26 cellular contexts compared by ENCODE assay signal in the genomic region with DNA sequence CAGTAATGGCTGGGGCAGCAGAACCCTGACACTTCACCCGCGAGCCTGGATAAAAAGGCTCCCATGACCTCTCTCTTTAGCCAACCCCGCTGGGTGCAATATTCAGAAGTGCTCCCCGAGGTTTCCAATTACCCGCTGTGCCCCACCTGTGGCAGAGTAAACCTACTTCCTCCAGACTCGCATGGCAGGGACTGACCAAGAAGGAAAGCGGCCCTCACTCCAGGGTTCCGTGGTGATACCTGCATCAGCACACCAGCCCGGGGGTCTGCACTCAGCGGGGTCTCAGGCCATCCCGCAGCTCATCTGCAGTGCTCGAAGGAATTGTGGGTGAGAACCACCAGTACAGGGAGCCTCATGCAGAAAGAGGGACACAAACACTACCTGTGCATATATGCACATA.
DNase-seq lines count a peak whose midpoint lies in the region; ATAC-seq, FAIRE-seq and TF ChIP-seq lines count a peak whose summit lies in the region.
"Had no signal": no experiment of that assay in that cellular context is flagged by ENCODE, and none has a peak within 500 bp of the region (broad histone marks: within the 10 kb centered on the region; RNA-seq: fewer than 3 reads in every experiment).

No MANE protein-coding gene starts in this region.

- H3K4me1 ChIP-seq in H1 (replicated peaks in 1 of 4; ENCODE audit: control insufficient read depth in 3 of 4, insufficient read depth in 4 of 4, low read length in 3 of 4) = no peaks in the 10 kb centered on the region
- H3K4me1 ChIP-seq: BLaER1 had no signal

- no peak for ATAC-seq in HG03520 (IDR thresholded peaks at IDR 0.05; ENCODE audit: unreplicated experiment)
- ATAC-seq: GM12878 had no signal

- peaks cover 3% of the 10 kb centered on the region for H3K27me3 Mint-ChIP-seq in activated CD4-positive, alpha-beta T cell treated with anti-CD3 and anti-CD28 coated beads, Interleukin-2, amount 10 ng/mL, durations not matched to agents 24 days and 14 days
- H3K27me3 Mint-ChIP-seq: CD4-positive, CD25-positive, alpha-beta regulatory T cell had no signal

- no peak overlapping the region for H3K27ac Mint-ChIP-seq in activated CD4-positive, alpha-beta T cell treated with anti-CD3 and anti-CD28 coated beads, Interleukin-2, amount 10 ng/mL, durations not matched to agents 24 days and 14 days
- H3K27ac Mint-ChIP-seq: CD14-positive monocyte; CD4-positive, alpha-beta memory T cell; CD4-positive, CD25-positive, alpha-beta regulatory T cell; CD8-positive, alpha-beta memory T cell had no signal

- H3K9me3 Mint-ChIP-seq in activated CD4-positive, alpha-beta T cell treated with anti-CD3 and anti-CD28 coated beads, Interleukin-2, amount 10 ng/mL, durations not matched to agents 24 days and 14 days = no peaks in the 10 kb centered on the region
- H3K9me3 Mint-ChIP-seq: CD4-positive, alpha-beta memory T cell; CD8-positive, alpha-beta memory T cell had no signal

- no peak overlapping the region for H3K4me3 Mint-ChIP-seq in activated CD4-positive, alpha-beta T cell treated with anti-CD3 and anti-CD28 coated beads, Interleukin-2, amount 10 ng/mL, durations not matched to agents 24 days and 14 days
- H3K4me3 Mint-ChIP-seq: CD14-positive monocyte; CD4-positive, alpha-beta memory T cell; CD4-positive, CD25-positive, alpha-beta regulatory T cell; CD8-positive, alpha-beta memory T cell had no signal

- POLR2A ChIA-PET in H1 (lab: Charles Lee; ENCODE audit: partially characterized antibody) = no interaction called here

- no peak overlapping the region for H3K56ac ChIP-seq in H1 (replicated peaks; ENCODE audit: insufficient read length, low read depth, low read length)

- no peak for FAIRE-seq in H1 (lab: Jason Lieb, UNC)
- FAIRE-seq: A204.1, GM12878, GM12892, GM18507 had no signal

- no peak overlapping the region for H2BK5ac ChIP-seq in H1 (ENCODE audit: low read depth, low read length)

- H3K36me3 ChIP-seq in H1 (ENCODE audit: control insufficient read depth in 2 of 4, insufficient read depth in 4 of 4, low read length in 3 of 4) = no peaks in the 10 kb centered on the region
- H3K36me3 ChIP-seq: BE2C, BLaER1 had no signal

- H3K27me3 ChIP-seq in H1 (replicated peaks in 1 of 4; ENCODE audit: control insufficient read depth in 3 of 4, extremely low read depth in 1 of 4, insufficient read depth in 3 of 4, low read length in 3 of 4) = no peaks in the 10 kb centered on the region
- H3K27me3 ChIP-seq: BE2C, BLaER1 had no signal

- TF ChIP-seq RAD21 in H1 (IDR thresholded peaks at IDR 0.05 in 1 of 2, conservative IDR thresholded peaks at IDR 0.05 in 1 of 2; ENCODE audit: low read depth in 2 of 2, low read length in 2 of 2) = no peak

- no peak overlapping the region for H3K18ac ChIP-seq in H1 (ENCODE audit: extremely low read depth, low read length)

- no peak overlapping the region for H2AFZ ChIP-seq in H1 (ENCODE audit: low read length)

- TF ChIP-seq POLR2A in H1 (IDR thresholded peaks at IDR 0.05; ENCODE audit: control extremely low read depth in 1 of 2, low read depth in 2 of 2, low read length in 2 of 2) = no peak

- H3K14ac ChIP-seq in H1 (ENCODE audit: insufficient read length) = no peak overlapping the region

- H3K4me3 ChIP-seq in H1 (ENCODE audit: extremely low read depth in 1 of 4, insufficient read depth in 2 of 4, low read depth in 3 of 4, low read length in 4 of 4) = no peak overlapping the region
- H3K4me3 ChIP-seq: BLaER1, GM12878 had no signal

- no peak overlapping the region for H3K4me2 ChIP-seq in H1 (ENCODE audit: insufficient read depth in 1 of 2, low read depth in 2 of 2, low read length in 2 of 2)
- H3K4me2 ChIP-seq: BLaER1 had no signal

- CTCF ChIA-PET in H1 (lab: Charles Lee; ENCODE audit: partially characterized antibody) = interaction anchor here (0.5 to 6.7 kb wide), 6 partner anchors 8 to 991 kb away, joined by 3 to 131 read pairs (median 8); no protein-coding TSS in a partner anchor

- no peak overlapping the region for H3K23ac ChIP-seq in H1 (ENCODE audit: insufficient read length)

- no peak overlapping the region for H2BK12ac ChIP-seq in H1 (ENCODE audit: low read depth, low read length)

- no peak overlapping the region for H2BK15ac ChIP-seq in H1 (ENCODE audit: low read length)

- intact Hi-C loops in activated CD4-positive, alpha-beta T cell treated with anti-CD3 and anti-CD28 coated beads, Interleukin-2, amount 10 ng/mL, durations not matched to agents 24 days and 14 days (cut with micrococcal nuclease) = no loop called here

- WGBS in H1 (ENCODE audit: extremely low coverage in 1 of 2, insufficient coverage in 1 of 2, insufficient read length in 1 of 2, insufficient replicate concordance in 2 of 2, low coverage in 1 of 2, low lambda C conversion rate in 2 of 2, missing lambda C conversion rate in 1 of 2), 2 experiments = 92% methylated on average over 12 of the region's 12 CpGs; no CpG with 5 or more reads in 1 of the 2 experiments

- H2BK120ac ChIP-seq in H1 (replicated peaks; ENCODE audit: low read depth, low read length) = no peak overlapping the region

- peak; percentile 37 for DNase-seq in activated CD4-positive, alpha-beta T cell treated with anti-CD3 and anti-CD28 coated beads, Interleukin-2, amount 10 ng/mL, durations not matched to agents 24 days and 14 days
- DNase-seq in activated CD4-positive, alpha-beta T cell treated with anti-CD3 and anti-CD28 coated beads for 1 hour = no peak
- DNase-seq in H1 (ENCODE audit: low read depth in 1 of 2, low spot score in 2 of 2) = no peak
- no peak for DNase-seq in cerebellum (ENCODE audit: low spot score)
- DNase-seq: 8988T; ACHN; C1 segment of cervical spinal cord; CD4-positive, alpha-beta memory T cell; CD4-positive, CD25-positive, alpha-beta regulatory T cell; CD8-positive, alpha-beta memory T cell; COR-L47; DMS 273 treated with DMSO at 0.1 percent for 48 hours; DMS153; DMS53; DMS79; DND-41; EL; GDM1 had no signal

- H3K27ac ChIP-seq in H1 (ENCODE audit: low read depth, low read length) = no peak overlapping the region
- H3K27ac ChIP-seq: BLaER1 had no signal

- H2BK20ac ChIP-seq in H1 (ENCODE audit: low read length) = no peak overlapping the region

- no peaks in the 10 kb centered on the region for H3K9me3 ChIP-seq in H1 (ENCODE audit: insufficient read depth in 2 of 2, low read depth in 1 of 2, low read length in 1 of 2)
- H3K9me3 ChIP-seq: BE2C, BLaER1 had no signal

- no peaks in the 10 kb centered on the region for H3K79me1 ChIP-seq in H1 (ENCODE audit: low read depth, low read length)

- no peak for TF ChIP-seq EP300 in H1 (IDR thresholded peaks at IDR 0.05; ENCODE audit: borderline replicate concordance in 1 of 2, low read depth in 2 of 2, low read length in 2 of 2)

- no peaks in the 10 kb centered on the region for H4K20me1 ChIP-seq in H1 (replicated peaks in 1 of 2; ENCODE audit: control insufficient read depth in 1 of 2, insufficient read depth in 2 of 2, low read length in 2 of 2)
- H4K20me1 ChIP-seq: BLaER1 had no signal

- no peak overlapping the region for H3K9ac ChIP-seq in H1 (replicated peaks in 1 of 4; ENCODE audit: extremely low read depth in 1 of 4, low read depth in 3 of 4, low read length in 3 of 4)
- H3K9ac ChIP-seq: BLaER1 had no signal

- peak overlapping the region; percentile 14; the same call in 1 of the 2 replicates for H4K8ac ChIP-seq in H1 (ENCODE audit: extremely low read depth, insufficient read depth, low read length)

- no peak for TF ChIP-seq CTCF in H1 (IDR thresholded peaks at IDR 0.05; ENCODE audit: control extremely low read depth in 1 of 3, insufficient read depth in 1 of 3, low read depth in 1 of 3, low read length in 3 of 3)

- H4K5ac ChIP-seq in H1 (ENCODE audit: insufficient read length, low read depth, low read length) = no peak overlapping the region

- H3K23me2 ChIP-seq in H1 (ENCODE audit: low read depth, low read length) = no peaks in the 10 kb centered on the region

- H3K36me3 Mint-ChIP-seq in activated CD4-positive, alpha-beta T cell treated with anti-CD3 and anti-CD28 coated beads, Interleukin-2, amount 10 ng/mL, durations not matched to agents 24 days and 14 days (ENCODE audit: low read depth) = no peaks in the 10 kb centered on the region
- H3K36me3 Mint-ChIP-seq: CD14-positive monocyte; CD4-positive, alpha-beta memory T cell; CD4-positive, CD25-positive, alpha-beta regulatory T cell; CD8-positive, alpha-beta memory T cell had no signal

- no peak overlapping the region for H2AK5ac ChIP-seq in H1 (ENCODE audit: low read depth, low read length)

- no peak overlapping the region for H4K91ac ChIP-seq in H1 (replicated peaks; ENCODE audit: insufficient read length, low read length)

- H3K4me1 Mint-ChIP-seq in activated CD4-positive, alpha-beta T cell treated with anti-CD3 and anti-CD28 coated beads, Interleukin-2, amount 10 ng/mL, durations not matched to agents 24 days and 14 days = no peaks in the 10 kb centered on the region
- H3K4me1 Mint-ChIP-seq: CD14-positive monocyte; CD4-positive, CD25-positive, alpha-beta regulatory T cell; CD8-positive, alpha-beta memory T cell had no signal

- H3K79me2 ChIP-seq in H1 (ENCODE audit: control insufficient read depth in 1 of 2, insufficient read depth in 2 of 2, low read length in 2 of 2) = no peaks in the 10 kb centered on the region

- H3K4ac ChIP-seq in H1 (replicated peaks; ENCODE audit: insufficient read length, low read depth, low read length) = no peak overlapping the region

TF ChIP-seq in H1, 55 proteins besides CTCF, POLR2A, EP300 and RAD21 (continues in another document):
- no peak for TF ChIP-seq CEBPB (IDR thresholded peaks at IDR 0.05; ENCODE audit: low read depth, low read length)
- TF ChIP-seq NRF1 (IDR thresholded peaks at IDR 0.05; ENCODE audit: low read depth, low read length) = no peak
- TF ChIP-seq SUZ12 (IDR thresholded peaks at IDR 0.05; ENCODE audit: low read length) = no peak
- TF ChIP-seq PHF8 (conservative IDR thresholded peaks at IDR 0.05; ENCODE audit: low read depth, low read length) = no peak
- TF ChIP-seq TEAD4 (IDR thresholded peaks at IDR 0.05; ENCODE audit: low read depth, low read length) = no peak
- no peak for TF ChIP-seq HDAC6 (IDR thresholded peaks at IDR 0.05; ENCODE audit: low read depth, low read length)
- TF ChIP-seq RNF2 (IDR thresholded peaks at IDR 0.05; ENCODE audit: borderline replicate concordance, low read depth, low read length, missing control alignments, poor library complexity, severe bottlenecking) = no peak
- no peak for TF ChIP-seq SIN3A (conservative IDR thresholded peaks at IDR 0.05 in 1 of 2, IDR thresholded peaks at IDR 0.05 in 1 of 2; ENCODE audit: low read depth in 1 of 2, low read length in 2 of 2)
- no peak for TF ChIP-seq KDM4A (IDR thresholded peaks at IDR 0.05; ENCODE audit: low read depth, low read length, severe bottlenecking)
- no peak for TF ChIP-seq SP4 (IDR thresholded peaks at IDR 0.05; ENCODE audit: low read length)
- no peak for TF ChIP-seq FOSL1 (IDR thresholded peaks at IDR 0.05; ENCODE audit: insufficient read depth, low read depth, low read length)
- no peak for TF ChIP-seq CBX5 (IDR thresholded peaks at IDR 0.05; ENCODE audit: low read depth, low read length)
- no peak for TF ChIP-seq ASH2L (IDR thresholded peaks at IDR 0.05; ENCODE audit: low read length)
- TF ChIP-seq SAP30 (IDR thresholded peaks at IDR 0.05; ENCODE audit: insufficient read depth, insufficient replicate concordance, low read length) = no peak
- no peak for TF ChIP-seq CREB1 (IDR thresholded peaks at IDR 0.05)
- TF ChIP-seq JUND (IDR thresholded peaks at IDR 0.05; ENCODE audit: low read length) = no peak
